ENCODE assay signal across 9 cellular contexts in the genomic region with DNA sequence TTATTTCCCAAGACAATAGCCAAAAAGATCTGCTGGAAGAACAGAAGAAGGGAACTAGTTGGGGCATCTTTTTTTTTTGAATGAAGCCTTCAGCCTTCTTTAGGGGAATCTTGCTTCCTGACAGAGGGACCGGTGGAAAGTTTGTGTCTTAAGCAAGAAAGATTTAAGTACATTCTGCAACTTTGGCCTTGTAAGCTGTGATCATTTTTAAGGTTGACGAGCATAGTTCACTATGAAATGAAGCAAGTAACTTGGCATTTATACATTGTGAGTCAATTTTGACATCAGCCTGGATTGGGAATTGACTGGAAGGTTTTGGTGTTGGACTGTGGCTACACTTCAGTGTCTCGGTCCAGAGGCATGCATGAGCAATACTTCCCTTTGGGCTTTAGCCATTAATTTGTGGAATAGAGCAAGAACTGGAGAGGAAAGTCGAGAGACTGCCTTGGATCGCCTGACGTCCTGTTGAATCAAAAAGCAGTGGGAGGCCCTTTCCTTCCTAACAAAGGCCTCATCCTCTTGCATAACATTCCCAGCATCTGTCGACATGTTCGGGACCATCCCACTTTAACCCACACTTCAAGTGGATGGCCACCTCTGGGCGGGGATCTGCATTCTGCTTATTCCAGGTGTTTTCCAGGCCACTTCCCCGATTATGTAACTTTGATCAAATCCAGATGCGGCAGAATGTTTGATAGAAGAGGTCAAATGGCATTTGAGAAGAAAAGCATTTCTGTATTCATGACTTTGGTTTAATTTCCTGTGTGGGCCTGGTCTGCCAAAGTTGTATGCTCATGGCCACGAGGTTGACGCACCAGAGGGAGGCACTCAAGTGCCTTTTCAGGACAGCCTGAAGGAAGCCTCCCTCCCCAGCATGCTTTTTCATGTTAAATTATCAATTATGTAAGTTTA. TPM values are rescaled to one million over a fixed set of nuclear protein-coding genes. Genes with fewer than 3 reads are reported as not detected.
DNase-seq lines count a peak whose midpoint lies in the region.
"Had no signal": no experiment of that assay in that cellular context is flagged by ENCODE, and none has a peak within 500 bp of the region (broad histone marks: within the 10 kb centered on the region; RNA-seq: fewer than 3 reads in every experiment).

No MANE protein-coding gene starts in this region.

- 51 to 58% methylated on average over 5 to 13 of the region's 13 CpGs for WGBS in mesodermal cell (ENCODE audit: insufficient coverage in 2 of 2), 2 experiments

- H3K9me3 ChIP-seq in mesodermal cell (ENCODE audit: control insufficient read depth, low read length) = no peaks in the 10 kb centered on the region

- peak; percentile 33 for DNase-seq in activated CD8-positive, alpha-beta memory T cell treated with anti-CD3 and anti-CD28 coated beads for 24 hours
- DNase-seq in activated CD8-positive, alpha-beta memory T cell treated with anti-CD3 and anti-CD28 coated beads, Interleukin-2, amount 50 U/mL, for 48 hours = no peak
- peak; percentile 76 for DNase-seq in epithelial cell of prostate (ENCODE audit: low read depth, low spot score)
- DNase-seq in OCI-M2 (lab: John Stamatoyannopoulos, UW; ENCODE audit: unreplicated experiment) = no peak
- no peak for DNase-seq in NCI-H1105 (lab: John Stamatoyannopoulos, UW)
- no peak for DNase-seq in COLO668 (lab: John Stamatoyannopoulos, UW; ENCODE audit: unreplicated experiment)
- DNase-seq in NCI-H748 (lab: John Stamatoyannopoulos, UW; ENCODE audit: unreplicated experiment) = no peak

- H3K36me3 ChIP-seq in mesodermal cell (ENCODE audit: control insufficient read depth, insufficient read depth, low read length) = peaks cover 17% of the 10 kb centered on the region

- H3K27ac ChIP-seq in epithelial cell of prostate = peak overlapping the region; percentile 81
- H3K27ac ChIP-seq in mesodermal cell (ENCODE audit: low read depth, low read length, severe bottlenecking) = peak overlapping the region; percentile 93
- H3K27ac ChIP-seq: C4-2B had no signal

- peaks cover 37% of the 10 kb centered on the region for H3K4me1 ChIP-seq in mesodermal cell (ENCODE audit: control insufficient read depth, insufficient read depth, low read length, poor library complexity, severe bottlenecking)

- H3K4me3 ChIP-seq in mesodermal cell (ENCODE audit: extremely low read depth, insufficient read depth, low read length, poor library complexity, severe bottlenecking) = no peak overlapping the region

RNA-seq across cellular contexts. Expression of a gene that starts 12.5 kb away (rescaled TPM):
- polyA plus RNA-seq in mesodermal cell (2013, experiment 1 of 2) = 64.2 TPM
- 57.6 TPM for polyA plus RNA-seq in mesodermal cell (2013, experiment 2 of 2)

RNA-seq across cellular contexts. Expression of a gene that starts 49.0 kb away (rescaled TPM):
- polyA plus RNA-seq in mesodermal cell (2013, experiment 1 of 2) = not detected
- polyA plus RNA-seq in mesodermal cell (2013, experiment 2 of 2) = not detected

Comparison
In these comparisons a context has a peak if more than half of its experiments do, and no peak if none do; other contexts are left out.
1. DNase-seq: peak in activated CD8-positive, alpha-beta memory T cell treated with anti-CD3 and anti-CD28 coated beads for 24 hours (single experiment) and epithelial cell of prostate (single experiment); none in activated CD8-positive, alpha-beta memory T cell treated with anti-CD3 and anti-CD28 coated beads, Interleukin-2, amount 50 U/mL, for 48 hours (single experiment), OCI-M2 (single experiment), NCI-H1105 (single experiment), COLO668 (single experiment) and NCI-H748 (single experiment).